In genomic region chr6:40426341-40427066, GRCh38 we compare ENCODE assay signal across 14 cellular contexts.
A peak's percentile ranks its signal among the peaks of the same experiment; 100 is the strongest.
DNase-seq lines count a peak whose midpoint lies in the region; ATAC-seq lines count a peak whose summit lies in the region.
"Had no signal": no experiment of that assay in that cellular context is flagged by ENCODE, and none has a peak within 500 bp of the region (broad histone marks: within the 10 kb centered on the region; RNA-seq: fewer than 3 reads in every experiment).

No MANE protein-coding gene starts in this region.

- H3K9me3 Mint-ChIP-seq in activated T-helper 2 cell treated with anti-CD3 and anti-CD28 coated beads, Interferon-gamma antibody, Interleukin-2, Interleukin-4, amounts not matched to agents 10 μg/mL and 5 μg/mL and 100 μg/mL, durations not matched to agents 14 hours and 24 hours and 36 hours: no peaks in the 10 kb centered on the region
- no peaks in the 10 kb centered on the region for H3K9me3 Mint-ChIP-seq in CD4-positive, alpha-beta memory T cell
- H3K9me3 Mint-ChIP-seq: GM23338 had no signal

- H3K4me1 Mint-ChIP-seq in activated T-helper 2 cell treated with anti-CD3 and anti-CD28 coated beads, Interferon-gamma antibody, Interleukin-2, Interleukin-4, amounts not matched to agents 10 μg/mL and 5 μg/mL and 100 μg/mL, durations not matched to agents 14 hours and 24 hours and 36 hours (ENCODE audit: low read depth): no peaks in the 10 kb centered on the region
- no peaks in the 10 kb centered on the region for H3K4me1 Mint-ChIP-seq in CD4-positive, alpha-beta memory T cell

- intact Hi-C loops in right cardiac atrium (cut with DNase I) (loop anchor here in 1 of 4 donors (10.0 kb wide), 1 partner anchor 88 kb away; no protein-coding TSS in a partner anchor), left cardiac atrium (cut with DNase I) (no loop called here)
- intact Hi-C loops in activated T-helper 2 cell treated with anti-CD3 and anti-CD28 coated beads, Interferon-gamma antibody, Interleukin-2, Interleukin-4, amounts not matched to agents 10 μg/mL and 5 μg/mL and 100 μg/mL, durations not matched to agents 14 hours and 24 hours and 36 hours (cut with micrococcal nuclease): no loop called here
- intact Hi-C loops in CD4-positive, alpha-beta memory T cell (cut with micrococcal nuclease): no loop called here

- H3K4me1 ChIP-seq in right cardiac atrium (ENCODE audit: control insufficient read depth, insufficient read depth, low read length): peaks cover 3% of the 10 kb centered on the region
- H3K4me1 ChIP-seq in CD4-positive, alpha-beta memory T cell (ENCODE audit: insufficient read depth, low read length): no peaks in the 10 kb centered on the region

- no peaks in the 10 kb centered on the region for H3K27me3 ChIP-seq in right cardiac atrium (ENCODE audit: control insufficient read depth, insufficient read depth)
- no peaks in the 10 kb centered on the region for H3K27me3 ChIP-seq in CD4-positive, alpha-beta memory T cell (ENCODE audit: insufficient read depth, low read length)
- H3K27me3 ChIP-seq: BLaER1 treated with 17β-estradiol and CSF1 and Interleukin-3, amounts not matched to agents 10 nM and 100 nM had no signal

- WGBS in right cardiac atrium: 74% methylated on average over 7 of the region's 7 CpGs

- no peaks in the 10 kb centered on the region for H3K36me3 Mint-ChIP-seq in activated T-helper 2 cell treated with anti-CD3 and anti-CD28 coated beads, Interferon-gamma antibody, Interleukin-2, Interleukin-4, amounts not matched to agents 10 μg/mL and 5 μg/mL and 100 μg/mL, durations not matched to agents 14 hours and 24 hours and 36 hours (ENCODE audit: low read depth)
- H3K36me3 Mint-ChIP-seq in CD4-positive, alpha-beta memory T cell: no peaks in the 10 kb centered on the region

- no peaks in the 10 kb centered on the region for H3K9me3 ChIP-seq in right cardiac atrium (ENCODE audit: control insufficient read depth, low read length)
- no peaks in the 10 kb centered on the region for H3K9me3 ChIP-seq in CD4-positive, alpha-beta memory T cell (ENCODE audit: control insufficient read depth in 1 of 2, low read length in 2 of 2)
- H3K9me3 ChIP-seq: BLaER1 treated with 17β-estradiol and CSF1 and Interleukin-3, amounts not matched to agents 10 nM and 100 nM had no signal

- H3K4me3 ChIP-seq in right cardiac atrium (ENCODE audit: low read length): no peak overlapping the region
- H3K4me3 ChIP-seq in CD4-positive, alpha-beta memory T cell (ENCODE audit: low read length in 2 of 2): no peak overlapping the region
- H3K4me3 ChIP-seq: BLaER1 treated with 17β-estradiol and CSF1 and Interleukin-3, amounts not matched to agents 10 nM and 100 nM; GM12878; GM23338 had no signal

- ATAC-seq in right cardiac atrium: no peak
- ATAC-seq in left cardiac atrium: no peak
- ATAC-seq: GM12878, GM23338, HCT116, Panc1 had no signal

- H3K4me3 Mint-ChIP-seq in activated T-helper 2 cell treated with anti-CD3 and anti-CD28 coated beads, Interferon-gamma antibody, Interleukin-2, Interleukin-4, amounts not matched to agents 10 μg/mL and 5 μg/mL and 100 μg/mL, durations not matched to agents 14 hours and 24 hours and 36 hours (ENCODE audit: low read depth): no peak overlapping the region
- no peak overlapping the region for H3K4me3 Mint-ChIP-seq in CD4-positive, alpha-beta memory T cell
- H3K4me3 Mint-ChIP-seq: GM23338 had no signal

- POLR2A ChIA-PET in CD4-positive, alpha-beta memory T cell (lab: Charles Lee; ENCODE audit: partially characterized antibody): no interaction called here

- H3K27ac Mint-ChIP-seq in activated T-helper 2 cell treated with anti-CD3 and anti-CD28 coated beads, Interferon-gamma antibody, Interleukin-2, Interleukin-4, amounts not matched to agents 10 μg/mL and 5 μg/mL and 100 μg/mL, durations not matched to agents 14 hours and 24 hours and 36 hours: no peak overlapping the region
- no peak overlapping the region for H3K27ac Mint-ChIP-seq in CD4-positive, alpha-beta memory T cell
- H3K27ac Mint-ChIP-seq: GM23338 had no signal

- H3K36me3 ChIP-seq in CD4-positive, alpha-beta memory T cell (ENCODE audit: insufficient read depth, low read length): no peaks in the 10 kb centered on the region

- CTCF ChIA-PET in CD4-positive, alpha-beta memory T cell (lab: Charles Lee; ENCODE audit: partially characterized antibody): no interaction called here

- no peak for DNase-seq in right cardiac atrium
- DNase-seq in left cardiac atrium: no peak
- DNase-seq in NCI-H446 (lab: John Stamatoyannopoulos, UW): peak; percentile 62 to 78
- DNase-seq in cerebellar cortex (ENCODE audit: low spot score): peak; percentile 66
- DNase-seq in activated T-helper 2 cell treated with anti-CD3 and anti-CD28 coated beads, Interferon-gamma antibody, Interleukin-2, Interleukin-4, amounts not matched to agents 10 μg/mL and 5 μg/mL and 100 μg/mL, durations not matched to agents 14 hours and 24 hours and 36 hours (ENCODE audit: low spot score): no peak
- no peak for DNase-seq in CD4-positive, alpha-beta memory T cell
- no peak for DNase-seq in SIG-M5 (lab: John Stamatoyannopoulos, UW)
- DNase-seq: NCI-H2227 treated with DMSO at 0.1 percent for 48 hours, NCI-H524 treated with DMSO at 0.1 percent for 48 hours had no signal

- H3K27ac ChIP-seq in right cardiac atrium (ENCODE audit: low read length): peak overlapping the region; percentile 63
- H3K27ac ChIP-seq in CD4-positive, alpha-beta memory T cell (ENCODE audit: low read depth, low read length): no peak overlapping the region
- H3K27ac ChIP-seq: BLaER1 treated with 17β-estradiol and CSF1 and Interleukin-3, amounts not matched to agents 10 nM and 100 nM had no signal

- H3K27me3 Mint-ChIP-seq in activated T-helper 2 cell treated with anti-CD3 and anti-CD28 coated beads, Interferon-gamma antibody, Interleukin-2, Interleukin-4, amounts not matched to agents 10 μg/mL and 5 μg/mL and 100 μg/mL, durations not matched to agents 14 hours and 24 hours and 36 hours (ENCODE audit: low read depth): peaks cover 18% of the 10 kb centered on the region
- H3K27me3 Mint-ChIP-seq in CD4-positive, alpha-beta memory T cell: no peaks in the 10 kb centered on the region

Comparison
In these comparisons a context has a peak if more than half of its experiments do, and no peak if none do; other contexts are left out.
1. DNase-seq: peak in NCI-H446 (2 of 2) and cerebellar cortex (single experiment); none in right cardiac atrium (0 of 3), left cardiac atrium (single experiment), activated T-helper 2 cell treated with anti-CD3 and anti-CD28 coated beads, Interferon-gamma antibody, Interleukin-2, Interleukin-4, amounts not matched to agents 10 μg/mL and 5 μg/mL and 100 μg/mL, durations not matched to agents 14 hours and 24 hours and 36 hours (single experiment), CD4-positive, alpha-beta memory T cell (0 of 5) and SIG-M5 (single experiment).